ENCODE assay signal across 20 cellular contexts in genomic region chr20:44501448-44501847, GRCh38. TPM values are rescaled to one million over a fixed set of nuclear protein-coding genes. Genes with fewer than 3 reads are reported as not detected.
DNase-seq lines count a peak whose midpoint lies in the region; ATAC-seq, FAIRE-seq and TF ChIP-seq lines count a peak whose summit lies in the region.
"Had no signal": no experiment of that assay in that cellular context is flagged by ENCODE, and none has a peak within 500 bp of the region (broad histone marks: within the 10 kb centered on the region; RNA-seq: fewer than 3 reads in every experiment).

No MANE protein-coding gene starts in this region.

- H3K27me3 ChIP-seq in heart left ventricle (no peaks in the 10 kb centered on the region), astrocyte (ENCODE audit: insufficient read depth, low read length) (no peaks in the 10 kb centered on the region), right cardiac atrium (ENCODE audit: control insufficient read depth, insufficient read depth) (no peaks in the 10 kb centered on the region)
- H3K27me3 ChIP-seq: BLaER1, body of pancreas, pancreas, vagina had no signal

- peak overlapping the region; percentile 62 for H3K9ac ChIP-seq in astrocyte (ENCODE audit: low read length)
- H3K9ac ChIP-seq: BLaER1 had no signal

- H3K4me3 ChIP-seq in heart left ventricle (no peak overlapping the region), astrocyte (ENCODE audit: insufficient read depth, low read depth, low read length) (no peak overlapping the region), right cardiac atrium (ENCODE audit: low read length) (no peak overlapping the region)
- H3K4me3 ChIP-seq: BLaER1, body of pancreas, pancreas, SK-N-MC, vagina had no signal

- no peaks in the 10 kb centered on the region for H3K27me3 Mint-ChIP-seq in astrocyte (ENCODE audit: low read depth, unreplicated experiment)
- no peaks in the 10 kb centered on the region for H3K27me3 Mint-ChIP-seq in CD14-positive monocyte (ENCODE audit: low read depth in 3 of 3)

- peak in 1 of 5 donors; percentile 62 for DNase-seq in heart left ventricle
- no peak for DNase-seq in Right ventricle myocardium inferior (ENCODE audit: missing footprints)
- DNase-seq in astrocyte (ENCODE audit: low read depth): peak; percentile 90
- DNase-seq in right cardiac atrium: no peak
- no peak for DNase-seq in activated CD8-positive, alpha-beta memory T cell treated with anti-CD3 and anti-CD28 coated beads for 24 hours
- DNase-seq in central memory CD4-positive, alpha-beta T cell: no peak
- DNase-seq in CD14-positive monocyte (ENCODE audit: low spot score): no peak
- DNase-seq: activated T-cell treated with anti-CD3 and anti-CD28 coated beads for 4 hours; body of pancreas; HCEC 1CT; mammary epithelial cell; pancreas; stimulated activated CD8-positive, alpha-beta memory T cell treated with anti-CD3 and anti-CD28 coated beads, Interleukin-4, amount 100 ng/mL, for 48 hours; WERI-Rb-1 had no signal

- H3K9me3 ChIP-seq in heart left ventricle (no peaks in the 10 kb centered on the region), astrocyte (ENCODE audit: insufficient read depth, low read depth, low read length) (no peaks in the 10 kb centered on the region), right cardiac atrium (ENCODE audit: control insufficient read depth, low read length) (no peaks in the 10 kb centered on the region)
- H3K9me3 ChIP-seq: BLaER1, body of pancreas, pancreas, vagina had no signal

- ATAC-seq in heart left ventricle (peak in 3 of 4 donors; percentile 48 to 84 (median 84)), Right ventricle myocardium inferior (no peak), right cardiac atrium (peak; percentile 62 to 79), GM19328 (IDR thresholded peaks at IDR 0.05; ENCODE audit: unreplicated experiment) (no peak)
- ATAC-seq: body of pancreas, pancreas had no signal

- H3K4me3 Mint-ChIP-seq in astrocyte (ENCODE audit: unreplicated experiment): no peak overlapping the region
- no peak overlapping the region for H3K4me3 Mint-ChIP-seq in CD14-positive monocyte

- no peak for TF ChIP-seq POLR2A in heart left ventricle (IDR thresholded peaks at IDR 0.05)

- H3K27ac Mint-ChIP-seq in astrocyte (ENCODE audit: unreplicated experiment) (peak overlapping the region; percentile 22), CD14-positive monocyte (peak overlapping the region in 3 of 7 donors; percentile 15 to 19 (median 17))

- peaks cover 22% of the 10 kb centered on the region for H3K4me1 Mint-ChIP-seq in astrocyte (ENCODE audit: low read depth, unreplicated experiment)
- H3K4me1 Mint-ChIP-seq in CD14-positive monocyte: no peaks in the 10 kb centered on the region

- peak; percentile 13 for FAIRE-seq in astrocyte (lab: Jason Lieb, UNC)
- FAIRE-seq: endometrium, G401.6, pancreas had no signal

- intact Hi-C loops in heart left ventricle (cut with DNase I): loop anchor here in 1 of 10 donors (10.0 kb wide), 1 partner anchor 393 kb away; no protein-coding TSS in a partner anchor
- intact Hi-C loops in Right ventricle myocardium inferior (cut with DNase I): no loop called here
- intact Hi-C loops in right cardiac atrium (cut with DNase I): no loop called here
- intact Hi-C loops in CD14-positive monocyte (cut with micrococcal nuclease): no loop called here

- peaks cover 5% of the 10 kb centered on the region for H4K20me1 ChIP-seq in astrocyte (ENCODE audit: insufficient read depth, low read length)

- peaks cover 2% of the 10 kb centered on the region for H3K9me3 Mint-ChIP-seq in astrocyte (ENCODE audit: unreplicated experiment)
- H3K9me3 Mint-ChIP-seq in CD14-positive monocyte: no peaks in the 10 kb centered on the region

- H3K79me2 ChIP-seq in astrocyte (ENCODE audit: insufficient read depth, low read length): peaks cover 3% of the 10 kb centered on the region

- H3K36me3 ChIP-seq in heart left ventricle (peaks cover 0 to 100% (median 100%) of the 10 kb centered on the region in 9 donors), astrocyte (ENCODE audit: insufficient read depth, low read length) (peaks cover 52% of the 10 kb centered on the region)

- TF ChIP-seq CTCF in heart left ventricle (IDR thresholded peaks at IDR 0.05) (no peak), astrocyte (IDR thresholded peaks at IDR 0.05; ENCODE audit: insufficient read depth, low read depth, low read length) (no peak), CD14-positive monocyte (IDR thresholded peaks at IDR 0.05) (no peak)

- peak overlapping the region; percentile 19 for H3K4me2 ChIP-seq in astrocyte (ENCODE audit: low read length)
- H3K4me2 ChIP-seq: BLaER1 had no signal

- H3K4me1 ChIP-seq in heart left ventricle (peaks cover 0 to 18% (median 10%) of the 10 kb centered on the region in 12 donors), astrocyte (ENCODE audit: insufficient read depth, low read length) (peaks cover 29% of the 10 kb centered on the region), right cardiac atrium (ENCODE audit: control insufficient read depth, insufficient read depth, low read length) (peaks cover 8% of the 10 kb centered on the region)
- H3K4me1 ChIP-seq: body of pancreas, pancreas had no signal

- H3K36me3 Mint-ChIP-seq in astrocyte (ENCODE audit: low read depth, unreplicated experiment) (peaks cover 28% of the 10 kb centered on the region), CD14-positive monocyte (peaks cover 78 to 98% of the 10 kb centered on the region in 2 donors)

- H2AFZ ChIP-seq in astrocyte (ENCODE audit: low read depth, low read length): no peak overlapping the region

- WGBS in heart left ventricle, 4 donors: 49 to 63% (median 54%) methylated on average over 5 of the region's 5 CpGs
- 62% methylated on average over 5 of the region's 5 CpGs for WGBS in right cardiac atrium

- peak overlapping the region in 1 of 12 donors; percentile 69 for H3K27ac ChIP-seq in heart left ventricle
- H3K27ac ChIP-seq in astrocyte (ENCODE audit: low read depth, low read length): peak overlapping the region; percentile 63
- H3K27ac ChIP-seq in right cardiac atrium (ENCODE audit: low read length): peak overlapping the region; percentile 73
- H3K27ac ChIP-seq: BLaER1, body of pancreas, pancreas, SK-N-MC, WERI-Rb-1 had no signal

RNA-seq across cellular contexts. Expression of gene SERINC3, which starts 20.4 kb away (rescaled TPM):
- total RNA-seq in heart left ventricle (100 to 1,000 TPM in 4 of 9 donors, 10 to 100 TPM in 5; 85.5 to 114 (median 97.7) TPM), Right ventricle myocardium inferior (82.4 TPM), astrocyte (94.3 and 107 TPM in 2 replicates), right cardiac atrium (100 to 1,000 TPM; 101 to 118 (median 105) TPM)
- polyA plus RNA-seq in heart left ventricle (10 to 100 TPM; 32.9 to 89.8 TPM), right cardiac atrium (47.8 TPM), CD14-positive monocyte (100 to 1,000 TPM; 157 to 194 TPM)

RNA-seq across cellular contexts. Expression of gene TTPAL, which starts 25.8 kb away (rescaled TPM):
- total RNA-seq in heart left ventricle (1 to 10 TPM; 2.8 to 6.0 (median 4.2) TPM), Right ventricle myocardium inferior (2.9 TPM), astrocyte (23.3 and 25.2 TPM in 2 replicates), right cardiac atrium (1 to 10 TPM; 6.3 to 7.1 (median 6.7) TPM)
- polyA plus RNA-seq in heart left ventricle (1 to 10 TPM; 1.9 to 4.2 TPM), right cardiac atrium (3.1 TPM), CD14-positive monocyte (1 to 10 TPM; 3.0 to 4.9 TPM)

Comparison
In these comparisons a context has a peak if more than half of its experiments do, and no peak if none do; other contexts are left out.
1. ATAC-seq: peak in heart left ventricle (3 of 4) and right cardiac atrium (2 of 2); none in Right ventricle myocardium inferior (single experiment) and GM19328 (single experiment).